8 cellular contexts compared by ENCODE assay signal in genomic region chr19:12784394-12784870, GRCh38. TPM values are rescaled to one million over a fixed set of nuclear protein-coding genes. Genes with fewer than 3 reads are reported as not detected.
DNase-seq lines count a peak whose midpoint lies in the region; ATAC-seq and TF ChIP-seq lines count a peak whose summit lies in the region.

No MANE protein-coding gene starts in this region.

- in situ Hi-C loops in Panc1 (cut with HindIII; ENCODE audit: low pct_unique_long_range_greater_than_20kb, low sequenced_read_pairs) (no loop called here), gastrocnemius medialis (cut with MboI; ENCODE audit: low sequenced_read_pairs in 4 of 4) (no loop called here)

- H3K4me3 ChIP-seq in Panc1 (ENCODE audit: low read depth in 2 of 2, low read length in 2 of 2) (no peak overlapping the region), gastrocnemius medialis (no peak overlapping the region)

- H3K9me3 ChIP-seq in Panc1 (ENCODE audit: control insufficient read depth, insufficient read depth, low read depth, low read length), result no peaks in the 10 kb centered on the region
- no peaks in the 10 kb centered on the region for H3K9me3 ChIP-seq in gastrocnemius medialis

- H3K36me3 ChIP-seq in Panc1 (ENCODE audit: control insufficient read depth, insufficient read depth, low read length) (no peaks in the 10 kb centered on the region), gastrocnemius medialis (no peaks in the 10 kb centered on the region)

- intact Hi-C loops in Panc1 (cut with micrococcal nuclease; ENCODE audit: unreplicated experiment), result no loop called here
- intact Hi-C loops in gastrocnemius medialis (cut with DNase I; ENCODE audit: low total_unique reads), result no loop called here

- H3K27me3 ChIP-seq in Panc1 (ENCODE audit: control insufficient read depth, insufficient read depth, low read length) (no peaks in the 10 kb centered on the region), gastrocnemius medialis (no peaks in the 10 kb centered on the region)

- CTCF ChIA-PET in Panc1 (lab: Charles Lee), result no interaction called here

- ATAC-seq in Panc1 (no peak), gastrocnemius medialis (no peak), HG03139 (IDR thresholded peaks at IDR 0.05; ENCODE audit: unreplicated experiment) (no peak)

- no TSS peak for BruUV-seq in Panc1 (replicated peaks; lab: Mats Ljungman, UMichigan)

- peak; percentile 48 for DNase-seq in EH (ENCODE audit: low read depth)
- DNase-seq in Panc1 (ENCODE audit: low read depth, low spot score), result no peak
- no peak for DNase-seq in epithelial cell of prostate (ENCODE audit: low read depth, low spot score)
- no peak for DNase-seq in gastrocnemius medialis
- no peak for DNase-seq in NCI-H524 treated with DMSO at 0.1 percent for 48 hours (lab: John Stamatoyannopoulos, UW)
- no peak for DNase-seq in NCI-H2107 treated with DMSO at 0.1 percent for 48 hours (lab: John Stamatoyannopoulos, UW; ENCODE audit: unreplicated experiment)
- no peak for DNase-seq in SKM-1 treated with dmso at 0.1 percent for 144 hours (lab: John Stamatoyannopoulos, UW; ENCODE audit: unreplicated experiment)

- peaks cover 54% of the 10 kb centered on the region for H3K4me1 ChIP-seq in Panc1 (ENCODE audit: control insufficient read depth, insufficient read depth, low read length)
- H3K4me1 ChIP-seq in gastrocnemius medialis, result peaks cover 43 to 61% of the 10 kb centered on the region in 2 donors

- H3K27ac ChIP-seq in Panc1 (ENCODE audit: low read length) (peak overlapping the region; percentile 12), epithelial cell of prostate (peak overlapping the region; percentile 100), gastrocnemius medialis (peak overlapping the region; percentile 99 to 100 (median 100))

- POLR2A ChIA-PET in Panc1 (lab: Charles Lee), result no interaction called here

- TF ChIP-seq CTCF in Panc1 (IDR thresholded peaks at IDR 0.05), result no peak
- no peak for TF ChIP-seq CTCF in gastrocnemius medialis (IDR thresholded peaks at IDR 0.05 in 4 of 5, conservative IDR thresholded peaks at IDR 0.05 in 1 of 5)

- TF ChIP-seq POLR2A in gastrocnemius medialis (IDR thresholded peaks at IDR 0.05), result no peak

RNA-seq across cellular contexts. Expression of gene JUNB, which starts 6.9 kb away (rescaled TPM):
- total RNA-seq in Panc1 (2021; ENCODE audit: unreplicated experiment) (49.7 TPM), gastrocnemius medialis (100 to 1,000 TPM in 2 of 4 donors, 10 to 100 TPM in 2; 59.0 to 200 (median 128) TPM)
- 73.3 TPM for polyA plus RNA-seq in Panc1 (2012; ENCODE audit: insufficient read length)

RNA-seq across cellular contexts. Expression of gene HOOK2, which starts 9.1 kb away (rescaled TPM):
- total RNA-seq in Panc1 (2021; ENCODE audit: unreplicated experiment) (14.3 TPM), gastrocnemius medialis (10 to 100 TPM; 12.3 to 23.4 (median 17.6) TPM)
- polyA plus RNA-seq in Panc1 (2012; ENCODE audit: insufficient read length), result 27.7 TPM

RNA-seq across cellular contexts. Expression of gene PRDX2, which starts 17.2 kb away (rescaled TPM):
- total RNA-seq in Panc1 (2021; ENCODE audit: unreplicated experiment), result 61.0 TPM
- 149 TPM for polyA plus RNA-seq in Panc1 (2012; ENCODE audit: insufficient read length)
- total RNA-seq in gastrocnemius medialis, result 100 to 1,000 TPM; 357 to 551 (median 406) TPM

RNA-seq across cellular contexts. Expression of gene THSD8, which starts 17.4 kb away (rescaled TPM):
- total RNA-seq in Panc1 (2021; ENCODE audit: unreplicated experiment) (24.8 TPM), gastrocnemius medialis (not detected)
- polyA plus RNA-seq in Panc1 (2012; ENCODE audit: insufficient read length), result 8.8 TPM

RNA-seq across cellular contexts. Expression of gene RNASEH2A, which starts 22.0 kb away (rescaled TPM):
- total RNA-seq in Panc1 (2021; ENCODE audit: unreplicated experiment) (44.9 TPM), gastrocnemius medialis (1 to 10 TPM; 1.0 to 3.9 (median 2.4) TPM)
- polyA plus RNA-seq in Panc1 (2012; ENCODE audit: insufficient read length), result 67.1 TPM

Comparison
In these comparisons a context has a peak if more than half of its experiments do, and no peak if none do; other contexts are left out.
1. H3K27ac ChIP-seq: peak in every context shown above with its lines; median percentile 100 in epithelial cell of prostate; 100 in gastrocnemius medialis; 12 in Panc1.